26 cellular contexts compared by ENCODE assay signal in genomic region chr20:47111576-47111975, GRCh38.
DNase-seq lines count a peak whose midpoint lies in the region; ATAC-seq and TF ChIP-seq lines count a peak whose summit lies in the region.
"Had no signal": no experiment of that assay in that cellular context is flagged by ENCODE, and none has a peak within 500 bp of the region (broad histone marks: within the 10 kb centered on the region; RNA-seq: fewer than 3 reads in every experiment).

No MANE protein-coding gene starts in this region.

- no peak overlapping the region for H3K4me3 ChIP-seq in endodermal cell (ENCODE audit: low read length)
- H3K4me3 ChIP-seq: BLaER1, HAP-1, SK-N-MC had no signal

- H3K9ac ChIP-seq in endodermal cell (ENCODE audit: extremely low read depth, low read length, poor library complexity, severe bottlenecking) = no peak overlapping the region
- H3K9ac ChIP-seq: BLaER1 had no signal

- in situ Hi-C loops in Caki2 (cut with HindIII; ENCODE audit: low pct_unique_long_range_greater_than_20kb, low sequenced_read_pairs) = no loop called here

- no peak overlapping the region for H3K4me3 Mint-ChIP-seq in endodermal cell
- H3K4me3 Mint-ChIP-seq: CD4-positive, CD25-positive, alpha-beta regulatory T cell; HFFc6; T-helper 1 cell treated with Interleukin-12 subunit alpha and Interleukin-12 subunit beta and Interleukin-4 antibody, amounts not matched to agents 30 μg/mL and 1 μg/mL, for 36 hours had no signal

- CTCF ChIA-PET in GM10248 (lab: Yijun Ruan, JAX) = no interaction called here

- TF ChIP-seq CTCF in GM10248 (IDR thresholded peaks at IDR 0.05; ENCODE audit: control extremely low read depth, extremely low read depth, low read depth, missing control alignments) (no peak), endodermal cell (conservative IDR thresholded peaks at IDR 0.05) (no peak)

- ATAC-seq in left colon = peak; percentile 60

- POLR2A ChIA-PET in GM10248 (lab: Yijun Ruan, JAX) = no interaction called here

- DNase-seq in Caki2 (ENCODE audit: low read depth) (peak; percentile 30), M059J (ENCODE audit: low read depth) (peak; percentile 44), epithelial cell of prostate (ENCODE audit: low read depth, low spot score) (peak; percentile 39), left colon (no peak), GM10248 (ENCODE audit: extremely low spot score) (no peak), NCI-H1694 treated with DMSO at 0.1 percent for 48 hours (lab: John Stamatoyannopoulos, UW) (no peak), endodermal cell (no peak), DMS153 (lab: John Stamatoyannopoulos, UW) (no peak)
- DNase-seq: CD4-positive, CD25-positive, alpha-beta regulatory T cell; DMS53; GDM1; HFFc6; Karpas-422; NCI-H1092 treated with DMSO at 0.1 percent for 48 hours; NCI-H1436 treated with DMSO at 0.1 percent for 48 hours; NCI-H1930; NCI-H2107; NCI-H446; NCI-H524 treated with DMSO at 0.1 percent for 48 hours; NCI-H774; RPMI8226; SIG-M5 had no signal

- H3K27ac Mint-ChIP-seq in endodermal cell = no peak overlapping the region
- H3K27ac Mint-ChIP-seq: CD4-positive, CD25-positive, alpha-beta regulatory T cell; HFFc6; T-helper 1 cell treated with Interleukin-12 subunit alpha and Interleukin-12 subunit beta and Interleukin-4 antibody, amounts not matched to agents 30 μg/mL and 1 μg/mL, for 36 hours had no signal

- H3K36me3 ChIP-seq in endodermal cell (ENCODE audit: control insufficient read depth, insufficient read depth, low read length) = peaks cover 37% of the 10 kb centered on the region
- H3K36me3 ChIP-seq: BLaER1, HAP-1 had no signal

- peaks cover 21% of the 10 kb centered on the region for H3K9me3 ChIP-seq in endodermal cell (ENCODE audit: control insufficient read depth, low read length)

- no peaks in the 10 kb centered on the region for H3K27me3 ChIP-seq in endodermal cell (ENCODE audit: control insufficient read depth, insufficient read depth, low read length, poor library complexity, severe bottlenecking)
- H3K27me3 ChIP-seq: BLaER1 had no signal

- 92 to 97% methylated on average over 3 to 5 of the region's 5 CpGs for whole genome bisulfite sequencing in endodermal cell (ENCODE audit: insufficient coverage in 1 of 2, insufficient read length in 1 of 2), 2 experiments

- H3K36me3 Mint-ChIP-seq in endodermal cell (ENCODE audit: low read depth) = peaks cover 34% of the 10 kb centered on the region
- H3K36me3 Mint-ChIP-seq: CD4-positive, CD25-positive, alpha-beta regulatory T cell had no signal

- H3K27me3 Mint-ChIP-seq in endodermal cell (ENCODE audit: insufficient read depth) = peaks cover 5% of the 10 kb centered on the region

- no peaks in the 10 kb centered on the region for H3K4me1 ChIP-seq in endodermal cell (ENCODE audit: control insufficient read depth, insufficient read depth, low read length)
- H3K4me1 ChIP-seq: BLaER1, HAP-1 had no signal

- H3K9me3 Mint-ChIP-seq in endodermal cell = peaks cover 15% of the 10 kb centered on the region

- H3K27ac ChIP-seq in epithelial cell of prostate = no peak overlapping the region
- H3K27ac ChIP-seq in endodermal cell (ENCODE audit: low read depth, low read length) = no peak overlapping the region
- H3K27ac ChIP-seq: BLaER1, SK-N-MC had no signal

- peaks cover 2% of the 10 kb centered on the region for H3K4me1 Mint-ChIP-seq in endodermal cell
- H3K4me1 Mint-ChIP-seq: CD4-positive, CD25-positive, alpha-beta regulatory T cell had no signal

- intact Hi-C loops in left colon (cut with DNase I, micrococcal nuclease) = no loop called here

Comparison
In these comparisons a context has a peak if more than half of its experiments do, and no peak if none do; other contexts are left out.
1. DNase-seq: peak in Caki2 (single experiment), M059J (single experiment) and epithelial cell of prostate (single experiment); none in left colon (0 of 2), GM10248 (single experiment), NCI-H1694 treated with DMSO at 0.1 percent for 48 hours (single experiment), endodermal cell (single experiment) and DMS153 (single experiment).